15 cellular contexts compared by ENCODE assay signal in genomic region chr5:159910207-159910842, GRCh38. TPM values are rescaled to one million over a fixed set of nuclear protein-coding genes. Genes with fewer than 3 reads are reported as not detected.
A peak's percentile ranks its signal among the peaks of the same experiment; 100 is the strongest.
DNase-seq lines count a peak whose midpoint lies in the region; ATAC-seq and TF ChIP-seq lines count a peak whose summit lies in the region.
"Had no signal": no experiment of that assay in that cellular context is flagged by ENCODE, and none has a peak within 500 bp of the region (broad histone marks: within the 10 kb centered on the region; RNA-seq: fewer than 3 reads in every experiment).

No MANE protein-coding gene starts in this region.

- BruUV-seq in Panc1 (replicated peaks; lab: Mats Ljungman, UMichigan) = no TSS peak

- no peak for DNase-seq in SK-N-SH
- no peak for DNase-seq in Panc1 (ENCODE audit: low read depth, low spot score)
- peak; percentile 74 for DNase-seq in left lobe of liver (ENCODE audit: low spot score)
- no peak for DNase-seq in ovary
- DNase-seq in activated CD8-positive, alpha-beta memory T cell treated with anti-CD3 and anti-CD28 coated beads, Interleukin-2, amount 50 U/mL, for 4 hours = no peak
- DNase-seq in UCSD-AML1 (lab: John Stamatoyannopoulos, UW; ENCODE audit: unreplicated experiment) = no peak
- DNase-seq: AML-193; Caco-2; CD8-positive, alpha-beta memory T cell; DMS 273 treated with DMSO at 0.1 percent for 48 hours; GM23248 had no signal

- CTCF ChIA-PET in SK-N-SH (lab: Yijun Ruan, JAX) = interaction anchor here (1.7 kb wide), 1 partner anchor 465 kb away, joined by 3 read pairs; no protein-coding TSS in a partner anchor
- CTCF ChIA-PET in Panc1 (lab: Charles Lee) = no interaction called here

- in situ Hi-C loops in Panc1 (cut with HindIII; ENCODE audit: low pct_unique_long_range_greater_than_20kb, low sequenced_read_pairs) = no loop called here

- H3K4me3 ChIP-seq in SK-N-SH (ENCODE audit: low read depth in 2 of 2, low read length in 1 of 2) (no peak overlapping the region), Panc1 (ENCODE audit: low read depth in 2 of 2, low read length in 2 of 2) (no peak overlapping the region), ovary (no peak overlapping the region)
- H3K4me3 ChIP-seq: BLaER1, GM23248 had no signal

- H3K9me3 ChIP-seq in SK-N-SH = no peaks in the 10 kb centered on the region
- H3K9me3 ChIP-seq in Panc1 (ENCODE audit: control insufficient read depth, insufficient read depth, low read depth, low read length) = no peaks in the 10 kb centered on the region
- H3K9me3 ChIP-seq in ovary = no peaks in the 10 kb centered on the region
- H3K9me3 ChIP-seq: BLaER1, Caco-2 had no signal

- no peaks in the 10 kb centered on the region for H3K36me3 ChIP-seq in SK-N-SH (replicated peaks in 1 of 2; ENCODE audit: control insufficient read depth in 1 of 2, insufficient read depth in 2 of 2, low read length in 1 of 2)
- no peaks in the 10 kb centered on the region for H3K36me3 ChIP-seq in Panc1 (ENCODE audit: control insufficient read depth, insufficient read depth, low read length)
- H3K36me3 ChIP-seq in ovary = no peaks in the 10 kb centered on the region
- H3K36me3 ChIP-seq: BLaER1 had no signal

- no peak for TF ChIP-seq POLR2A in ovary (IDR thresholded peaks at IDR 0.05)

- TF ChIP-seq CTCF in SK-N-SH (IDR thresholded peaks at IDR 0.05) (no peak), Panc1 (IDR thresholded peaks at IDR 0.05) (no peak), ovary (IDR thresholded peaks at IDR 0.05) (no peak)

- no peaks in the 10 kb centered on the region for H4K20me1 ChIP-seq in SK-N-SH (ENCODE audit: insufficient read depth)
- H4K20me1 ChIP-seq: BLaER1 had no signal

- no peak overlapping the region for H3K9ac ChIP-seq in SK-N-SH
- H3K9ac ChIP-seq: BLaER1, GM23248 had no signal

- no peak overlapping the region for H3K27ac ChIP-seq in SK-N-SH (ENCODE audit: low read depth in 2 of 2, low read length in 1 of 2)
- peak overlapping the region; percentile 1 for H3K27ac ChIP-seq in Panc1 (ENCODE audit: low read length)
- no peak overlapping the region for H3K27ac ChIP-seq in ovary
- H3K27ac ChIP-seq: 22Rv1, BLaER1, GM23248 had no signal

- H3K9me2 ChIP-seq in SK-N-SH = no peaks in the 10 kb centered on the region

- TF ChIP-seq RAD21 in SK-N-SH (IDR thresholded peaks at IDR 0.05; ENCODE audit: low read length) = no peak

- peaks cover 37% of the 10 kb centered on the region for H3F3A ChIP-seq in SK-N-SH (replicated peaks; ENCODE audit: insufficient read depth)

- POLR2A ChIA-PET in SK-N-SH (lab: Yijun Ruan, JAX) (no interaction called here), Panc1 (lab: Charles Lee) (no interaction called here)

- no peak overlapping the region for H3K4me2 ChIP-seq in SK-N-SH
- H3K4me2 ChIP-seq: BLaER1 had no signal

- 84% methylated on average over 5 of the region's 5 CpGs for WGBS in SK-N-SH (ENCODE audit: low lambda C conversion rate)
- WGBS in ovary, 3 donors = 74 to 87% (median 76%) methylated on average over 5 of the region's 5 CpGs

- intact Hi-C loops in Panc1 (cut with micrococcal nuclease; ENCODE audit: unreplicated experiment) = loop anchor here (10.0 kb wide), 3 partner anchors 86 to 586 kb away; no protein-coding TSS in a partner anchor
- intact Hi-C loops in ovary (cut with DNase I) = loop anchor here in 3 of 4 donors (10.0 kb wide), 3 partner anchors 136 to 396 kb away; no protein-coding TSS in a partner anchor

- ATAC-seq in SK-N-SH treated with all-trans-retinoic acid at 6 μM for 48 hours (no peak), Panc1 (no peak), left lobe of liver (peak; percentile 57)
- ATAC-seq: HCT116 had no signal

- no peaks in the 10 kb centered on the region for H3K79me2 ChIP-seq in SK-N-SH (ENCODE audit: insufficient read depth)

- H3K4me1 ChIP-seq in SK-N-SH (ENCODE audit: control insufficient read depth in 1 of 2, insufficient read depth in 2 of 2, low read depth in 1 of 2, low read length in 1 of 2) = peaks cover 3 to 40% of the 10 kb centered on the region in 2 experiments; a peak in 3 of 4 replicates
- H3K4me1 ChIP-seq in Panc1 (ENCODE audit: control insufficient read depth, insufficient read depth, low read length) = peaks cover 46% of the 10 kb centered on the region
- H3K4me1 ChIP-seq in ovary (ENCODE audit: insufficient read depth) = peaks cover 7% of the 10 kb centered on the region
- H3K4me1 ChIP-seq: BLaER1, Caco-2 had no signal

- no peaks in the 10 kb centered on the region for H3K27me3 ChIP-seq in SK-N-SH (ENCODE audit: insufficient read depth)
- no peaks in the 10 kb centered on the region for H3K27me3 ChIP-seq in Panc1 (ENCODE audit: control insufficient read depth, insufficient read depth, low read length)
- H3K27me3 ChIP-seq in ovary = no peaks in the 10 kb centered on the region

- H2AFZ ChIP-seq in SK-N-SH (ENCODE audit: low read depth) = peak overlapping the region; percentile 19; the same call in 1 of the 2 replicates
- H2AFZ ChIP-seq: GM23248 had no signal

- TF ChIP-seq EP300 in SK-N-SH (IDR thresholded peaks at IDR 0.05; ENCODE audit: borderline replicate concordance in 1 of 2, low read depth in 1 of 2, low read length in 1 of 2) (no peak), ovary (IDR thresholded peaks at IDR 0.05) (no peak)

TF ChIP-seq in SK-N-SH, 30 proteins besides CTCF, POLR2A, EP300 and RAD21 (continues in another document):
- TF ChIP-seq MEF2A (IDR thresholded peaks at IDR 0.05; ENCODE audit: borderline replicate concordance, low read depth) = no peak
- no peak for TF ChIP-seq IRF3 (IDR thresholded peaks at IDR 0.05; ENCODE audit: low read depth, low read length)
- TF ChIP-seq FOXJ3 (CRISPR knock-in tag; IDR thresholded peaks at IDR 0.05) = no peak
- TF ChIP-seq SMC3 (IDR thresholded peaks at IDR 0.05; ENCODE audit: low read depth, low read length) = no peak
- TF ChIP-seq USF2 (IDR thresholded peaks at IDR 0.05; ENCODE audit: borderline replicate concordance, low read depth, low read length) = no peak
- no peak for TF ChIP-seq RXRA (IDR thresholded peaks at IDR 0.05; ENCODE audit: borderline replicate concordance, low read depth)
- no peak for TF ChIP-seq NRF1 (IDR thresholded peaks at IDR 0.05; ENCODE audit: low read depth, low read length)
- no peak for TF ChIP-seq MXI1 (IDR thresholded peaks at IDR 0.05; ENCODE audit: low read depth, low read length)

TF ChIP-seq in SK-N-SH treated with all-trans-retinoic acid at 6 μM for 48 hours, 23 proteins besides CTCF, POLR2A, EP300 and RAD21 (continues in another document):
- TF ChIP-seq RARB (CRISPR knock-in tag; IDR thresholded peaks at IDR 0.05) (no peak), ZNF70 (CRISPR knock-in tag; IDR thresholded peaks at IDR 0.05) (no peak), ZC3H10 (CRISPR knock-in tag; IDR thresholded peaks at IDR 0.05) (no peak), ISL1 (CRISPR knock-in tag; IDR thresholded peaks at IDR 0.05) (no peak), CSRNP3 (CRISPR knock-in tag; IDR thresholded peaks at IDR 0.05) (no peak), TCF4 (CRISPR knock-in tag; IDR thresholded peaks at IDR 0.05; ENCODE audit: borderline replicate concordance) (no peak), ARNTL (CRISPR knock-in tag; IDR thresholded peaks at IDR 0.05; ENCODE audit: borderline replicate concordance, low read depth) (no peak), TSHZ2 (CRISPR knock-in tag; IDR thresholded peaks at IDR 0.05) (no peak)

RNA-seq across cellular contexts. Expression of gene ADRA1B, which starts 6.0 kb away (rescaled TPM):
- polyA plus RNA-seq in SK-N-SH (2012; rRNA removed) = 1.9 and 2.2 TPM in 2 replicates
- 0.91 and 2.0 TPM in 2 replicates for polyA plus RNA-seq in SK-N-SH (2012; cell fraction: cytosol; rRNA removed)
- polyA plus RNA-seq in SK-N-SH (2012; cell fraction: nucleus; rRNA removed) = 1.2 and 2.4 TPM in 2 replicates
- total RNA-seq in Panc1 (2021; ENCODE audit: unreplicated experiment) = 8.3 TPM
- polyA plus RNA-seq in Panc1 (2012; ENCODE audit: insufficient read length) = 13.6 TPM
- 12.0 TPM for total RNA-seq in left lobe of liver
- total RNA-seq in ovary = 1 to 10 TPM in 6 of 7 donors, under 1 TPM in 1; 0.95 to 9.1 (median 3.6) TPM
- polyA plus RNA-seq in ovary = 1 to 10 TPM in 1 of 2 donors, under 1 TPM in 1; 0.87 to 1.9 TPM
- total RNA-seq: Caco-2; CD8-positive, alpha-beta memory T cell had no signal
- polyA plus RNA-seq: CD8-positive, alpha-beta memory T cell; GM23248 had no signal
